In the genomic region with DNA sequence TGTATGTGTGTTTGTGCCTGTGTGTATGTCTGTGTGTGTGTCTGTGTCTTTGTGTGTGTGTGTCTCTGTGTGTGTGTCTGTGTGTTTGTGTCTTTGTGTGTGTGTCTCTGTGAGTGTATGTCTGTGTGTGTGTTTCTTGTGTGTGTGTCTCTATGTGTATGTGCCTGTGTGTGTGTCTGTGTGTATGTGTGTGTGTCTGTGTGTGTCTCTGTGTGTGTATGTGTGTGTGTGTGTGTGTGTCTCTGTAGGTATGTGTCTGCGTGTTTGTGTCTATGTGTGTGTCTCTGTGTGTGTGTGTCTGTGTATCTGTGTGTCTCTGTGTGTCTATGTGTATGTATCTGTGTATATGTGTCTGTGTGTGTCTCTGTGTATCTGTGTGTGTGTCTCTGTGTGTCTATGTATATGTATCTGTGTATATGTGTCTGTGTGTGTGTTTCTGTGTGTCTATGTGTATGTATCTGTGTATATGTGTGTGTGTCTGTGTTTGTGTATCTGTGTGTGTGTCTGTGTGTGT, we compare ENCODE assay signal across 2 cellular contexts.
TF ChIP-seq lines count a peak whose summit lies in the region.

No MANE protein-coding gene starts in this region.

TF ChIP-seq in A549, 52 proteins besides CTCF, POLR2A, EP300 and RAD21:
- TF ChIP-seq HOXB13 (CRISPR knock-in tag; IDR thresholded peaks at IDR 0.05; ENCODE audit: low read depth) (no peak), ESRRA (IDR thresholded peaks at IDR 0.05; ENCODE audit: borderline replicate concordance, low read length) (no peak)

TF ChIP-seq in HEK293, 187 proteins besides CTCF, POLR2A, EP300 and RAD21 (continues in another document):
- TF ChIP-seq REPIN1 (tag by site-specific recombination; IDR thresholded peaks at IDR 0.05; ENCODE audit: low read depth) = no peak
- TF ChIP-seq, protein P1, sequence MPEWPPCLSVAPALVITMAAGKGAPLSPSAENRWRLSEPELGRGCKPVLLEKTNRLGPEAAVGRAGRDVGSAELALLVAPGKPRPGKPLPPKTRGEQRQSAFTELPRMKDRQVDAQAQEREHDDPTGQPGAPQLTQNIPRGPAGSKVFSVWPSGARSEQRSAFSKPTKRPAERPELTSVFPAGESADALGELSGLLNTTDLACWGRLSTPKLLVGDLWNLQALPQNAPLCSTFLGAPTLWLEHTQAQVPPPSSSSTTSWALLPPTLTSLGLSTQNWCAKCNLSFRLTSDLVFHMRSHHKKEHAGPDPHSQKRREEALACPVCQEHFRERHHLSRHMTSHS (tag by site-specific recombination; IDR thresholded peaks at IDR 0.05) = 0 out of 2 replicates have a peak, but pooled peaks have one; percentile 34
- TF ChIP-seq ZNF777 (tag by site-specific recombination; IDR thresholded peaks at IDR 0.05; ENCODE audit: borderline replicate concordance) = no peak
- TF ChIP-seq, protein P2, sequence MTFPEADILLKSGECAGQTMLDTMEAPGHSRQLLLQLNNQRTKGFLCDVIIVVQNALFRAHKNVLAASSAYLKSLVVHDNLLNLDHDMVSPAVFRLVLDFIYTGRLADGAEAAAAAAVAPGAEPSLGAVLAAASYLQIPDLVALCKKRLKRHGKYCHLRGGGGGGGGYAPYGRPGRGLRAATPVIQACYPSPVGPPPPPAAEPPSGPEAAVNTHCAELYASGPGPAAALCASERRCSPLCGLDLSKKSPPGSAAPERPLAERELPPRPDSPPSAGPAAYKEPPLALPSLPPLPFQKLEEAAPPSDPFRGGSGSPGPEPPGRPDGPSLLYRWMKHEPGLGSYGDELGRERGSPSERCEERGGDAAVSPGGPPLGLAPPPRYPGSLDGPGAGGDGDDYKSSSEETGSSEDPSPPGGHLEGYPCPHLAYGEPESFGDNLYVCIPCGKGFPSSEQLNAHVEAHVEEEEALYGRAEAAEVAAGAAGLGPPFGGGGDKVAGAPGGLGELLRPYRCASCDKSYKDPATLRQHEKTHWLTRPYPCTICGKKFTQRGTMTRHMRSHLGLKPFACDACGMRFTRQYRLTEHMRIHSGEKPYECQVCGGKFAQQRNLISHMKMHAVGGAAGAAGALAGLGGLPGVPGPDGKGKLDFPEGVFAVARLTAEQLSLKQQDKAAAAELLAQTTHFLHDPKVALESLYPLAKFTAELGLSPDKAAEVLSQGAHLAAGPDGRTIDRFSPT (tag by site-specific recombination; IDR thresholded peaks at IDR 0.05) = no peak
- TF ChIP-seq ZNF701 (tag by site-specific recombination; IDR thresholded peaks at IDR 0.05) = no peak
- no peak for TF ChIP-seq ZNF664 (tag by site-specific recombination; IDR thresholded peaks at IDR 0.05)
- no peak for TF ChIP-seq ZBTB21 (tag by site-specific recombination; IDR thresholded peaks at IDR 0.05)
- no peak for TF ChIP-seq GFI1B (tag by site-specific recombination; IDR thresholded peaks at IDR 0.05)
- no peak for TF ChIP-seq ZNF626 (tag by site-specific recombination; IDR thresholded peaks at IDR 0.05)
- no peak for TF ChIP-seq ZNF19 (tag by site-specific recombination; IDR thresholded peaks at IDR 0.05; ENCODE audit: low read depth)
- TF ChIP-seq ZNF37A (tag by site-specific recombination; IDR thresholded peaks at IDR 0.05) = no peak
- no peak for TF ChIP-seq ZNF202 (tag by site-specific recombination; IDR thresholded peaks at IDR 0.05; ENCODE audit: borderline replicate concordance)
- TF ChIP-seq, protein P3, sequence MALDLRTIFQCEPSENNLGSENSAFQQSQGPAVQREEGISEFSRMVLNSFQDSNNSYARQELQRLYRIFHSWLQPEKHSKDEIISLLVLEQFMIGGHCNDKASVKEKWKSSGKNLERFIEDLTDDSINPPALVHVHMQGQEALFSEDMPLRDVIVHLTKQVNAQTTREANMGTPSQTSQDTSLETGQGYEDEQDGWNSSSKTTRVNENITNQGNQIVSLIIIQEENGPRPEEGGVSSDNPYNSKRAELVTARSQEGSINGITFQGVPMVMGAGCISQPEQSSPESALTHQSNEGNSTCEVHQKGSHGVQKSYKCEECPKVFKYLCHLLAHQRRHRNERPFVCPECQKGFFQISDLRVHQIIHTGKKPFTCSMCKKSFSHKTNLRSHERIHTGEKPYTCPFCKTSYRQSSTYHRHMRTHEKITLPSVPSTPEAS (tag by site-specific recombination; IDR thresholded peaks at IDR 0.05) = peak; percentile 97
- TF ChIP-seq ZNF311 (tag by site-specific recombination; IDR thresholded peaks at IDR 0.05; ENCODE audit: borderline replicate concordance) = 0 out of 2 replicates have a peak, but pooled peaks have one; percentile 22
- TF ChIP-seq, protein P4, sequence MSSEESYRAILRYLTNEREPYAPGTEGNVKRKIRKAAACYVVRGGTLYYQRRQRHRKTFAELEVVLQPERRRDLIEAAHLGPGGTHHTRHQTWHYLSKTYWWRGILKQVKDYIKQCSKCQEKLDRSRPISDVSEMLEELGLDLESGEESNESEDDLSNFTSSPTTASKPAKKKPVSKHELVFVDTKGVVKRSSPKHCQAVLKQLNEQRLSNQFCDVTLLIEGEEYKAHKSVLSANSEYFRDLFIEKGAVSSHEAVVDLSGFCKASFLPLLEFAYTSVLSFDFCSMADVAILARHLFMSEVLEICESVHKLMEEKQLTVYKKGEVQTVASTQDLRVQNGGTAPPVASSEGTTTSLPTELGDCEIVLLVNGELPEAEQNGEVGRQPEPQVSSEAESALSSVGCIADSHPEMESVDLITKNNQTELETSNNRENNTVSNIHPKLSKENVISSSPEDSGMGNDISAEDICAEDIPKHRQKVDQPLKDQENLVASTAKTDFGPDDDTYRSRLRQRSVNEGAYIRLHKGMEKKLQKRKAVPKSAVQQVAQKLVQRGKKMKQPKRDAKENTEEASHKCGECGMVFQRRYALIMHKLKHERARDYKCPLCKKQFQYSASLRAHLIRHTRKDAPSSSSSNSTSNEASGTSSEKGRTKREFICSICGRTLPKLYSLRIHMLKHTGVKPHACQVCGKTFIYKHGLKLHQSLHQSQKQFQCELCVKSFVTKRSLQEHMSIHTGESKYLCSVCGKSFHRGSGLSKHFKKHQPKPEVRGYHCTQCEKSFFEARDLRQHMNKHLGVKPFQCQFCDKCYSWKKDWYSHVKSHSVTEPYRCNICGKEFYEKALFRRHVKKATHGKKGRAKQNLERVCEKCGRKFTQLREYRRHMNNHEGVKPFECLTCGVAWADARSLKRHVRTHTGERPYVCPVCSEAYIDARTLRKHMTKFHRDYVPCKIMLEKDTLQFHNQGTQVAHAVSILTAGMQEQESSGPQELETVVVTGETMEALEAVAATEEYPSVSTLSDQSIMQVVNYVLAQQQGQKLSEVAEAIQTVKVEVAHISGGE (tag by site-specific recombination; conservative IDR thresholded peaks at IDR 0.05; ENCODE audit: low read depth) = no peak
- no peak for TF ChIP-seq ZNF529 (tag by site-specific recombination; IDR thresholded peaks at IDR 0.05; ENCODE audit: insufficient replicate concordance)
- TF ChIP-seq GLIS2 (tag by site-specific recombination; IDR thresholded peaks at IDR 0.05) = no peak
- TF ChIP-seq ZNF555 (tag by site-specific recombination; conservative IDR thresholded peaks at IDR 0.05) = no peak
- TF ChIP-seq ZNF174 (tag by site-specific recombination; IDR thresholded peaks at IDR 0.05) = no peak
- TF ChIP-seq, protein P5, sequence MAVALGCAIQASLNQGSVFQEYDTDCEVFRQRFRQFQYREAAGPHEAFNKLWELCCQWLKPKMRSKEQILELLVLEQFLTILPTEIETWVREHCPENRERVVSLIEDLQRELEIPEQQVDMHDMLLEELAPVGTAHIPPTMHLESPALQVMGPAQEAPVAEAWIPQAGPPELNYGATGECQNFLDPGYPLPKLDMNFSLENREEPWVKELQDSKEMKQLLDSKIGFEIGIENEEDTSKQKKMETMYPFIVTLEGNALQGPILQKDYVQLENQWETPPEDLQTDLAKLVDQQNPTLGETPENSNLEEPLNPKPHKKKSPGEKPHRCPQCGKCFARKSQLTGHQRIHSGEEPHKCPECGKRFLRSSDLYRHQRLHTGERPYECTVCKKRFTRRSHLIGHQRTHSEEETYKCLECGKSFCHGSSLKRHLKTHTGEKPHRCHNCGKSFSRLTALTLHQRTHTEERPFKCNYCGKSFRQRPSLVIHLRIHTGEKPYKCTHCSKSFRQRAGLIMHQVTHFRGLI (tag by site-specific recombination; IDR thresholded peaks at IDR 0.05) = no peak
- 0 out of 2 replicates have a peak, but pooled peaks have one; percentile 14 for TF ChIP-seq SALL2 (tag by site-specific recombination; IDR thresholded peaks at IDR 0.05; ENCODE audit: borderline replicate concordance)
- no peak for TF ChIP-seq ZNF548 (tag by site-specific recombination; IDR thresholded peaks at IDR 0.05)
- no peak for TF ChIP-seq ZNF23 (tag by site-specific recombination; IDR thresholded peaks at IDR 0.05; ENCODE audit: borderline replicate concordance)
- TF ChIP-seq MEIS1 (CRISPR knock-in tag; IDR thresholded peaks at IDR 0.05; ENCODE audit: borderline replicate concordance) = no peak
- no peak for TF ChIP-seq PRDM1 (tag by site-specific recombination; IDR thresholded peaks at IDR 0.05)
- 0 out of 2 replicates have a peak, but pooled peaks have one; percentile 58 for TF ChIP-seq ZNF239 (tag by site-specific recombination; IDR thresholded peaks at IDR 0.05)
- TF ChIP-seq, protein P6, sequence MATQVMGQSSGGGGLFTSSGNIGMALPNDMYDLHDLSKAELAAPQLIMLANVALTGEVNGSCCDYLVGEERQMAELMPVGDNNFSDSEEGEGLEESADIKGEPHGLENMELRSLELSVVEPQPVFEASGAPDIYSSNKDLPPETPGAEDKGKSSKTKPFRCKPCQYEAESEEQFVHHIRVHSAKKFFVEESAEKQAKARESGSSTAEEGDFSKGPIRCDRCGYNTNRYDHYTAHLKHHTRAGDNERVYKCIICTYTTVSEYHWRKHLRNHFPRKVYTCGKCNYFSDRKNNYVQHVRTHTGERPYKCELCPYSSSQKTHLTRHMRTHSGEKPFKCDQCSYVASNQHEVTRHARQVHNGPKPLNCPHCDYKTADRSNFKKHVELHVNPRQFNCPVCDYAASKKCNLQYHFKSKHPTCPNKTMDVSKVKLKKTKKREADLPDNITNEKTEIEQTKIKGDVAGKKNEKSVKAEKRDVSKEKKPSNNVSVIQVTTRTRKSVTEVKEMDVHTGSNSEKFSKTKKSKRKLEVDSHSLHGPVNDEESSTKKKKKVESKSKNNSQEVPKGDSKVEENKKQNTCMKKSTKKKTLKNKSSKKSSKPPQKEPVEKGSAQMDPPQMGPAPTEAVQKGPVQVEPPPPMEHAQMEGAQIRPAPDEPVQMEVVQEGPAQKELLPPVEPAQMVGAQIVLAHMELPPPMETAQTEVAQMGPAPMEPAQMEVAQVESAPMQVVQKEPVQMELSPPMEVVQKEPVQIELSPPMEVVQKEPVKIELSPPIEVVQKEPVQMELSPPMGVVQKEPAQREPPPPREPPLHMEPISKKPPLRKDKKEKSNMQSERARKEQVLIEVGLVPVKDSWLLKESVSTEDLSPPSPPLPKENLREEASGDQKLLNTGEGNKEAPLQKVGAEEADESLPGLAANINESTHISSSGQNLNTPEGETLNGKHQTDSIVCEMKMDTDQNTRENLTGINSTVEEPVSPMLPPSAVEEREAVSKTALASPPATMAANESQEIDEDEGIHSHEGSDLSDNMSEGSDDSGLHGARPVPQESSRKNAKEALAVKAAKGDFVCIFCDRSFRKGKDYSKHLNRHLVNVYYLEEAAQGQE (tag by site-specific recombination; IDR thresholded peaks at IDR 0.05) = no peak
- no peak for TF ChIP-seq SCRT2 (tag by site-specific recombination; IDR thresholded peaks at IDR 0.05)
- TF ChIP-seq ZNF266 (tag by site-specific recombination; IDR thresholded peaks at IDR 0.05; ENCODE audit: low read depth) = no peak
- TF ChIP-seq ZNF155 (tag by site-specific recombination; IDR thresholded peaks at IDR 0.05) = no peak
- TF ChIP-seq ZNF416 (tag by site-specific recombination; IDR thresholded peaks at IDR 0.05) = no peak
- TF ChIP-seq, protein P7, sequence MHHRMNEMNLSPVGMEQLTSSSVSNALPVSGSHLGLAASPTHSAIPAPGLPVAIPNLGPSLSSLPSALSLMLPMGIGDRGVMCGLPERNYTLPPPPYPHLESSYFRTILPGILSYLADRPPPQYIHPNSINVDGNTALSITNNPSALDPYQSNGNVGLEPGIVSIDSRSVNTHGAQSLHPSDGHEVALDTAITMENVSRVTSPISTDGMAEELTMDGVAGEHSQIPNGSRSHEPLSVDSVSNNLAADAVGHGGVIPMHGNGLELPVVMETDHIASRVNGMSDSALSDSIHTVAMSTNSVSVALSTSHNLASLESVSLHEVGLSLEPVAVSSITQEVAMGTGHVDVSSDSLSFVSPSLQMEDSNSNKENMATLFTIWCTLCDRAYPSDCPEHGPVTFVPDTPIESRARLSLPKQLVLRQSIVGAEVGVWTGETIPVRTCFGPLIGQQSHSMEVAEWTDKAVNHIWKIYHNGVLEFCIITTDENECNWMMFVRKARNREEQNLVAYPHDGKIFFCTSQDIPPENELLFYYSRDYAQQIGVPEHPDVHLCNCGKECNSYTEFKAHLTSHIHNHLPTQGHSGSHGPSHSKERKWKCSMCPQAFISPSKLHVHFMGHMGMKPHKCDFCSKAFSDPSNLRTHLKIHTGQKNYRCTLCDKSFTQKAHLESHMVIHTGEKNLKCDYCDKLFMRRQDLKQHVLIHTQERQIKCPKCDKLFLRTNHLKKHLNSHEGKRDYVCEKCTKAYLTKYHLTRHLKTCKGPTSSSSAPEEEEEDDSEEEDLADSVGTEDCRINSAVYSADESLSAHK (tag by site-specific recombination; IDR thresholded peaks at IDR 0.05) = no peak
- TF ChIP-seq, protein P8, sequence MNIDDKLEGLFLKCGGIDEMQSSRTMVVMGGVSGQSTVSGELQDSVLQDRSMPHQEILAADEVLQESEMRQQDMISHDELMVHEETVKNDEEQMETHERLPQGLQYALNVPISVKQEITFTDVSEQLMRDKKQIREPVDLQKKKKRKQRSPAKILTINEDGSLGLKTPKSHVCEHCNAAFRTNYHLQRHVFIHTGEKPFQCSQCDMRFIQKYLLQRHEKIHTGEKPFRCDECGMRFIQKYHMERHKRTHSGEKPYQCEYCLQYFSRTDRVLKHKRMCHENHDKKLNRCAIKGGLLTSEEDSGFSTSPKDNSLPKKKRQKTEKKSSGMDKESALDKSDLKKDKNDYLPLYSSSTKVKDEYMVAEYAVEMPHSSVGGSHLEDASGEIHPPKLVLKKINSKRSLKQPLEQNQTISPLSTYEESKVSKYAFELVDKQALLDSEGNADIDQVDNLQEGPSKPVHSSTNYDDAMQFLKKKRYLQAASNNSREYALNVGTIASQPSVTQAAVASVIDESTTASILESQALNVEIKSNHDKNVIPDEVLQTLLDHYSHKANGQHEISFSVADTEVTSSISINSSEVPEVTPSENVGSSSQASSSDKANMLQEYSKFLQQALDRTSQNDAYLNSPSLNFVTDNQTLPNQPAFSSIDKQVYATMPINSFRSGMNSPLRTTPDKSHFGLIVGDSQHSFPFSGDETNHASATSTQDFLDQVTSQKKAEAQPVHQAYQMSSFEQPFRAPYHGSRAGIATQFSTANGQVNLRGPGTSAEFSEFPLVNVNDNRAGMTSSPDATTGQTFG (tag by site-specific recombination; IDR thresholded peaks at IDR 0.05; ENCODE audit: borderline replicate concordance) = 0 out of 2 replicates have a peak, but pooled peaks have one; percentile 62
